25 cellular contexts compared by ENCODE assay signal in the genomic region with DNA sequence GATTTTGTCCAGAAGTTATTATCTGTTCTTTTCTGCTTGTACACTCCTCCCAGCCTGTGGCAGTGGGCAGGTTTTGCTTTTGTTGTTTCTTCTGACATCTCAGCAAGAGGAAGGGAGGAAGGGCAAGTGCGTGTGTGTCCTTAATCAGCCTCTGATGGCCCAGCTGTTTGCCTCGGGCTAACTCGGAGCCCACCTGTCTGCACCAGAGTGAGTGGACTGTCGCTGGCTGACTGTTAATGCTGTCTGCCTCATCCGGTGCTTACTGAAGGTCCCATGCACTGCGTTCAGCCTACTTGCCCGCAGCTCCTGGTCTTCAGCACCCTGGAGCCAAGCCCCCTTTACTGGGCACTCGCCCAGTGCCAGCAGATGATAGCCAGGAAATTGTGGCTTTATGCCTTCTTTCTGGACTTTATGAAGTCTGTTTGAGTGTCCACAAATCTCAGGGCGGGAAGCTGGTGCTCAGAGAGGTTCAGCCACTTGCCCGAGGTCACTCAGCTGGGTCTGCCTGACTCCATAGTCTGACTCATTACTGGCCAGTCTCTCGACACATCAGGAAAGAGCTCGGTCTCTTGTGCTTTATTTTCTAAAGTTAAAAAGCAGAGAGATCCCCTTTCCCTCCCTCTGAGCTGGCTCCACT.
DNase-seq lines count a peak whose midpoint lies in the region; ATAC-seq and TF ChIP-seq lines count a peak whose summit lies in the region.
"Had no signal": no experiment of that assay in that cellular context is flagged by ENCODE, and none has a peak within 500 bp of the region (broad histone marks: within the 10 kb centered on the region; RNA-seq: fewer than 3 reads in every experiment).

No MANE protein-coding gene starts in this region.

- H3K27ac ChIP-seq in WERI-Rb-1 = no peak overlapping the region
- H3K27ac ChIP-seq: prostate gland, SJSA1, tibial nerve had no signal

- peaks cover 28% of the 10 kb centered on the region for H3K4me1 Mint-ChIP-seq in progenitor cell of endocrine pancreas (ENCODE audit: low read depth)
- no peaks in the 10 kb centered on the region for H3K4me1 Mint-ChIP-seq in activated naive CD4-positive, alpha-beta T cell treated with anti-CD3 and anti-CD28 coated beads for 36 hours (ENCODE audit: low read depth)
- H3K4me1 Mint-ChIP-seq in activated CD4-positive, alpha-beta T cell treated with anti-CD3 and anti-CD28 coated beads, Interleukin-2, amount 10 ng/mL, durations not matched to agents 7 days and 5 days = no peaks in the 10 kb centered on the region
- H3K4me1 Mint-ChIP-seq: activated B cell treated with CpG ODN at 0.5 μM for 24 hours; CD8-positive, alpha-beta memory T cell had no signal

- peaks cover 13% of the 10 kb centered on the region for H3K27me3 Mint-ChIP-seq in progenitor cell of endocrine pancreas
- peaks cover 7% of the 10 kb centered on the region for H3K27me3 Mint-ChIP-seq in activated naive CD4-positive, alpha-beta T cell treated with anti-CD3 and anti-CD28 coated beads for 36 hours (ENCODE audit: low read depth)
- H3K27me3 Mint-ChIP-seq in activated CD4-positive, alpha-beta T cell treated with anti-CD3 and anti-CD28 coated beads, Interleukin-2, amount 10 ng/mL, durations not matched to agents 7 days and 5 days = peaks cover 17% of the 10 kb centered on the region

- intact Hi-C loops in activated naive CD4-positive, alpha-beta T cell treated with anti-CD3 and anti-CD28 coated beads for 36 hours (cut with micrococcal nuclease) = no loop called here

- no peaks in the 10 kb centered on the region for H3K9me3 Mint-ChIP-seq in progenitor cell of endocrine pancreas (ENCODE audit: low read depth)
- H3K9me3 Mint-ChIP-seq in activated naive CD4-positive, alpha-beta T cell treated with anti-CD3 and anti-CD28 coated beads for 36 hours = no peaks in the 10 kb centered on the region
- H3K9me3 Mint-ChIP-seq in activated CD4-positive, alpha-beta T cell treated with anti-CD3 and anti-CD28 coated beads, Interleukin-2, amount 10 ng/mL, durations not matched to agents 7 days and 5 days = no peaks in the 10 kb centered on the region
- H3K9me3 Mint-ChIP-seq: activated B cell treated with CpG ODN at 0.5 μM for 24 hours; CD8-positive, alpha-beta memory T cell; endodermal cell had no signal

- POLR2A ChIA-PET in activated CD4-positive, alpha-beta T cell treated with anti-CD3 and anti-CD28 coated beads, Interleukin-2, amount 10 ng/mL, durations not matched to agents 7 days and 5 days (lab: Charles Lee) = no interaction called here

- no peak for TF ChIP-seq POLR2A in GM18505 (IDR thresholded peaks at IDR 0.05; ENCODE audit: borderline replicate concordance, extremely low read depth, insufficient read depth, insufficient read length)

- no peaks in the 10 kb centered on the region for H3K36me3 Mint-ChIP-seq in progenitor cell of endocrine pancreas (ENCODE audit: insufficient read depth)
- no peaks in the 10 kb centered on the region for H3K36me3 Mint-ChIP-seq in activated naive CD4-positive, alpha-beta T cell treated with anti-CD3 and anti-CD28 coated beads for 36 hours (ENCODE audit: low read depth)
- no peaks in the 10 kb centered on the region for H3K36me3 Mint-ChIP-seq in activated CD4-positive, alpha-beta T cell treated with anti-CD3 and anti-CD28 coated beads, Interleukin-2, amount 10 ng/mL, durations not matched to agents 7 days and 5 days (ENCODE audit: low read depth)
- H3K36me3 Mint-ChIP-seq: CD8-positive, alpha-beta memory T cell had no signal

- H3K4me3 ChIP-seq in WERI-Rb-1 (ENCODE audit: low read depth, low read length) = no peak overlapping the region
- H3K4me3 ChIP-seq: prostate gland, SJSA1, tibial nerve had no signal

- H3K36me3 ChIP-seq in WERI-Rb-1 = no peaks in the 10 kb centered on the region
- H3K36me3 ChIP-seq: prostate gland, SJSA1, tibial nerve had no signal

- H3K4me3 Mint-ChIP-seq in progenitor cell of endocrine pancreas (ENCODE audit: low read depth) = no peak overlapping the region
- H3K4me3 Mint-ChIP-seq in activated naive CD4-positive, alpha-beta T cell treated with anti-CD3 and anti-CD28 coated beads for 36 hours = no peak overlapping the region
- no peak overlapping the region for H3K4me3 Mint-ChIP-seq in activated CD4-positive, alpha-beta T cell treated with anti-CD3 and anti-CD28 coated beads, Interleukin-2, amount 10 ng/mL, durations not matched to agents 7 days and 5 days
- H3K4me3 Mint-ChIP-seq: activated B cell treated with CpG ODN at 0.5 μM for 24 hours; CD8-positive, alpha-beta memory T cell; endodermal cell had no signal

- TF ChIP-seq CTCF in WERI-Rb-1 (IDR thresholded peaks at IDR 0.05; ENCODE audit: low read depth, low read length) (no peak), progenitor cell of endocrine pancreas (IDR thresholded peaks at IDR 0.05; ENCODE audit: unreplicated experiment) (no peak)

- H3K27ac Mint-ChIP-seq in progenitor cell of endocrine pancreas = peak overlapping the region; percentile 5
- H3K27ac Mint-ChIP-seq in activated naive CD4-positive, alpha-beta T cell treated with anti-CD3 and anti-CD28 coated beads for 36 hours = no peak overlapping the region
- no peak overlapping the region for H3K27ac Mint-ChIP-seq in activated CD4-positive, alpha-beta T cell treated with anti-CD3 and anti-CD28 coated beads, Interleukin-2, amount 10 ng/mL, durations not matched to agents 7 days and 5 days
- H3K27ac Mint-ChIP-seq: activated B cell treated with CpG ODN at 0.5 μM for 24 hours; CD8-positive, alpha-beta memory T cell; endodermal cell had no signal

- ATAC-seq in GM18505 (IDR thresholded peaks at IDR 0.05; ENCODE audit: unreplicated experiment) = no peak
- ATAC-seq: left ventricle myocardium superior had no signal

- H3K9me3 ChIP-seq in WERI-Rb-1 (ENCODE audit: severe bottlenecking) = no peaks in the 10 kb centered on the region
- H3K9me3 ChIP-seq: prostate gland, SJSA1, tibial nerve had no signal

- no peaks in the 10 kb centered on the region for H3K27me3 ChIP-seq in WERI-Rb-1 (ENCODE audit: insufficient read depth, low read depth, severe bottlenecking)
- H3K27me3 ChIP-seq: tibial nerve had no signal

- CTCF ChIA-PET in activated naive CD4-positive, alpha-beta T cell treated with anti-CD3 and anti-CD28 coated beads for 36 hours (lab: Charles Lee) = no interaction called here
- CTCF ChIA-PET in activated CD4-positive, alpha-beta T cell treated with anti-CD3 and anti-CD28 coated beads, Interleukin-2, amount 10 ng/mL, durations not matched to agents 7 days and 5 days (lab: Charles Lee) = interaction anchor here (1.3 kb wide), 1 partner anchor 11 kb away, joined by 3 read pairs; no protein-coding TSS in a partner anchor

- DNase-seq in NCI-H524 (lab: John Stamatoyannopoulos, UW) = peak; percentile 43 to 84
- no peak for DNase-seq in NCI-H524 treated with DMSO at 0.1 percent for 48 hours (lab: John Stamatoyannopoulos, UW)
- peak; percentile 92 for DNase-seq in NCI-H82 (lab: John Stamatoyannopoulos, UW)
- peak; percentile 76 for DNase-seq in WERI-Rb-1
- DNase-seq in progenitor cell of endocrine pancreas (ENCODE audit: low spot score, unreplicated experiment) = no peak
- DNase-seq in activated naive CD4-positive, alpha-beta T cell treated with anti-CD3 and anti-CD28 coated beads for 36 hours = no peak
- DNase-seq in activated CD4-positive, alpha-beta T cell treated with anti-CD3 and anti-CD28 coated beads, Interleukin-2, amount 10 ng/mL, durations not matched to agents 7 days and 5 days = no peak
- DNase-seq: activated B cell treated with CpG ODN at 0.5 μM for 24 hours; activated CD4-positive, alpha-beta T cell treated with anti-CD3 and anti-CD28 coated beads, Interleukin-2, amount 50 U/mL, for 1 hour; activated T-cell treated with anti-CD3 and anti-CD28 coated beads, Interleukin-2, amount 50 U/mL, for 48 hours; AML-193; CD8-positive, alpha-beta memory T cell; central memory CD4-positive, alpha-beta T cell; DMS153; endodermal cell; left ventricle myocardium superior; MV-4-11; NCI-H1694; NCI-H2171 treated with DMSO at 0.1 percent for 48 hours; NCI-H510A; stimulated activated CD4-positive, alpha-beta T cell treated with anti-CD3 and anti-CD28 coated beads, Interleukin-4, amount 100 ng/mL, for 24 hours had no signal

Comparison
In these comparisons a context has a peak if more than half of its experiments do, and no peak if none do; other contexts are left out.
1. DNase-seq: peak in NCI-H524 (2 of 2), NCI-H82 (single experiment) and WERI-Rb-1 (single experiment); none in NCI-H524 treated with DMSO at 0.1 percent for 48 hours (single experiment), progenitor cell of endocrine pancreas (single experiment), activated naive CD4-positive, alpha-beta T cell treated with anti-CD3 and anti-CD28 coated beads for 36 hours (single experiment) and activated CD4-positive, alpha-beta T cell treated with anti-CD3 and anti-CD28 coated beads, Interleukin-2, amount 10 ng/mL, durations not matched to agents 7 days and 5 days (single experiment).